In the genomic region with DNA sequence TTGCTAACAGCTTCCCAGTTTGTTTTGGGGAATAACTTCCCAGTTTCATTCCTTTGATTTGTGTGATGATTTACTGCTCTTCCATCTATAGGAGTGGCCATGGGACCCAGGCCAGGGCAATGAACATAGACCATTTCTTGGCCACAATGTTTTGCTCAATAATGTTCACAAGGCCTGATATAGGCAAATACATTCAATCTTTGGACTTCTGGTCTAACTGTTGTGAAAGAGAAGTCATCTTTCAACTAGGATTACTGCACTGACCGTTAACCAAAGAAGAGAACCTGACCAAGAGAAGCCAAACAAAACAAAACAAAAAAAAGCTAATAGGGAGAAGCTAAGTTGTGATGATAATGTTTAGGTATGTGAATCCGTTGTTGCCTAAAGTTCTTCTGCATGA, we compare ENCODE assay signal across 1 cellular context.
A peak's percentile ranks its signal among the peaks of the same experiment; 100 is the strongest.
TF ChIP-seq lines count a peak whose summit lies in the region.

No MANE protein-coding gene starts in this region.

TF ChIP-seq in HepG2, 621 proteins besides CTCF, POLR2A, EP300 and RAD21 (continued from another document and continues in another):
- TF ChIP-seq, protein P1, sequence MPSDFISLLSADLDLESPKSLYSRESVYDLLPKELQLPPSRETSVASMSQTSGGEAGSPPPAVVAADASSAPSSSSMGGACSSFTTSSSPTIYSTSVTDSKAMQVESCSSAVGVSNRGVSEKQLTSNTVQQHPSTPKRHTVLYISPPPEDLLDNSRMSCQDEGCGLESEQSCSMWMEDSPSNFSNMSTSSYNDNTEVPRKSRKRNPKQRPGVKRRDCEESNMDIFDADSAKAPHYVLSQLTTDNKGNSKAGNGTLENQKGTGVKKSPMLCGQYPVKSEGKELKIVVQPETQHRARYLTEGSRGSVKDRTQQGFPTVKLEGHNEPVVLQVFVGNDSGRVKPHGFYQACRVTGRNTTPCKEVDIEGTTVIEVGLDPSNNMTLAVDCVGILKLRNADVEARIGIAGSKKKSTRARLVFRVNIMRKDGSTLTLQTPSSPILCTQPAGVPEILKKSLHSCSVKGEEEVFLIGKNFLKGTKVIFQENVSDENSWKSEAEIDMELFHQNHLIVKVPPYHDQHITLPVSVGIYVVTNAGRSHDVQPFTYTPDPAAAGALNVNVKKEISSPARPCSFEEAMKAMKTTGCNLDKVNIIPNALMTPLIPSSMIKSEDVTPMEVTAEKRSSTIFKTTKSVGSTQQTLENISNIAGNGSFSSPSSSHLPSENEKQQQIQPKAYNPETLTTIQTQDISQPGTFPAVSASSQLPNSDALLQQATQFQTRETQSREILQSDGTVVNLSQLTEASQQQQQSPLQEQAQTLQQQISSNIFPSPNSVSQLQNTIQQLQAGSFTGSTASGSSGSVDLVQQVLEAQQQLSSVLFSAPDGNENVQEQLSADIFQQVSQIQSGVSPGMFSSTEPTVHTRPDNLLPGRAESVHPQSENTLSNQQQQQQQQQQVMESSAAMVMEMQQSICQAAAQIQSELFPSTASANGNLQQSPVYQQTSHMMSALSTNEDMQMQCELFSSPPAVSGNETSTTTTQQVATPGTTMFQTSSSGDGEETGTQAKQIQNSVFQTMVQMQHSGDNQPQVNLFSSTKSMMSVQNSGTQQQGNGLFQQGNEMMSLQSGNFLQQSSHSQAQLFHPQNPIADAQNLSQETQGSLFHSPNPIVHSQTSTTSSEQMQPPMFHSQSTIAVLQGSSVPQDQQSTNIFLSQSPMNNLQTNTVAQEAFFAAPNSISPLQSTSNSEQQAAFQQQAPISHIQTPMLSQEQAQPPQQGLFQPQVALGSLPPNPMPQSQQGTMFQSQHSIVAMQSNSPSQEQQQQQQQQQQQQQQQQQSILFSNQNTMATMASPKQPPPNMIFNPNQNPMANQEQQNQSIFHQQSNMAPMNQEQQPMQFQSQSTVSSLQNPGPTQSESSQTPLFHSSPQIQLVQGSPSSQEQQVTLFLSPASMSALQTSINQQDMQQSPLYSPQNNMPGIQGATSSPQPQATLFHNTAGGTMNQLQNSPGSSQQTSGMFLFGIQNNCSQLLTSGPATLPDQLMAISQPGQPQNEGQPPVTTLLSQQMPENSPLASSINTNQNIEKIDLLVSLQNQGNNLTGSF (CRISPR knock-in tag; IDR thresholded peaks at IDR 0.05), result no peak
- TF ChIP-seq ZNF333 (CRISPR knock-in tag; IDR thresholded peaks at IDR 0.05; ENCODE audit: borderline replicate concordance) (no peak), ZNF17 (CRISPR knock-in tag; IDR thresholded peaks at IDR 0.05) (no peak), HOXD1 (CRISPR knock-in tag; IDR thresholded peaks at IDR 0.05) (no peak), CC2D1A (CRISPR knock-in tag; IDR thresholded peaks at IDR 0.05) (no peak), RFX3 (CRISPR knock-in tag; IDR thresholded peaks at IDR 0.05) (no peak), ZNF75D (CRISPR knock-in tag; IDR thresholded peaks at IDR 0.05; ENCODE audit: borderline replicate concordance) (no peak), TEAD3 (CRISPR knock-in tag; optimal IDR thresholded peaks at IDR 0.05; ENCODE audit: borderline replicate concordance) (peak; percentile 11), NCOR1 (IDR thresholded peaks at IDR 0.05; ENCODE audit: borderline replicate concordance, low read length) (peak; percentile 82), HMG20B (CRISPR knock-in tag; conservative IDR thresholded peaks at IDR 0.05) (no peak), ZNF101 (CRISPR knock-in tag; IDR thresholded peaks at IDR 0.05; ENCODE audit: borderline replicate concordance, low read depth) (no peak), ATF7 (IDR thresholded peaks at IDR 0.05) (no peak), ATF7 (CRISPR knock-in tag; IDR thresholded peaks at IDR 0.05) (no peak), REPIN1 (CRISPR knock-in tag; IDR thresholded peaks at IDR 0.05; ENCODE audit: borderline replicate concordance, low read depth) (0 out of 2 replicates have a peak, but pooled peaks have one; percentile 18), HDAC2 (CRISPR knock-in tag; IDR thresholded peaks at IDR 0.05) (peak; percentile 22; the same call in 1 of the 2 replicates), ZNF644 (CRISPR knock-in tag; IDR thresholded peaks at IDR 0.05; ENCODE audit: low read depth) (peak; percentile 81; the same call in 1 of the 2 replicates), ARHGAP35 (CRISPR knock-in tag; IDR thresholded peaks at IDR 0.05; ENCODE audit: borderline replicate concordance) (no peak), POGZ (CRISPR knock-in tag; IDR thresholded peaks at IDR 0.05) (peak; percentile 65; the same call in 1 of the 2 replicates), NFIB (CRISPR knock-in tag; IDR thresholded peaks at IDR 0.05; ENCODE audit: borderline replicate concordance) (no peak), ZSCAN12 (CRISPR knock-in tag; IDR thresholded peaks at IDR 0.05) (no peak), ZNF572 (CRISPR knock-in tag; IDR thresholded peaks at IDR 0.05) (no peak), RFXAP (CRISPR knock-in tag; IDR thresholded peaks at IDR 0.05; ENCODE audit: borderline replicate concordance) (no peak)
- TF ChIP-seq, protein P2, sequence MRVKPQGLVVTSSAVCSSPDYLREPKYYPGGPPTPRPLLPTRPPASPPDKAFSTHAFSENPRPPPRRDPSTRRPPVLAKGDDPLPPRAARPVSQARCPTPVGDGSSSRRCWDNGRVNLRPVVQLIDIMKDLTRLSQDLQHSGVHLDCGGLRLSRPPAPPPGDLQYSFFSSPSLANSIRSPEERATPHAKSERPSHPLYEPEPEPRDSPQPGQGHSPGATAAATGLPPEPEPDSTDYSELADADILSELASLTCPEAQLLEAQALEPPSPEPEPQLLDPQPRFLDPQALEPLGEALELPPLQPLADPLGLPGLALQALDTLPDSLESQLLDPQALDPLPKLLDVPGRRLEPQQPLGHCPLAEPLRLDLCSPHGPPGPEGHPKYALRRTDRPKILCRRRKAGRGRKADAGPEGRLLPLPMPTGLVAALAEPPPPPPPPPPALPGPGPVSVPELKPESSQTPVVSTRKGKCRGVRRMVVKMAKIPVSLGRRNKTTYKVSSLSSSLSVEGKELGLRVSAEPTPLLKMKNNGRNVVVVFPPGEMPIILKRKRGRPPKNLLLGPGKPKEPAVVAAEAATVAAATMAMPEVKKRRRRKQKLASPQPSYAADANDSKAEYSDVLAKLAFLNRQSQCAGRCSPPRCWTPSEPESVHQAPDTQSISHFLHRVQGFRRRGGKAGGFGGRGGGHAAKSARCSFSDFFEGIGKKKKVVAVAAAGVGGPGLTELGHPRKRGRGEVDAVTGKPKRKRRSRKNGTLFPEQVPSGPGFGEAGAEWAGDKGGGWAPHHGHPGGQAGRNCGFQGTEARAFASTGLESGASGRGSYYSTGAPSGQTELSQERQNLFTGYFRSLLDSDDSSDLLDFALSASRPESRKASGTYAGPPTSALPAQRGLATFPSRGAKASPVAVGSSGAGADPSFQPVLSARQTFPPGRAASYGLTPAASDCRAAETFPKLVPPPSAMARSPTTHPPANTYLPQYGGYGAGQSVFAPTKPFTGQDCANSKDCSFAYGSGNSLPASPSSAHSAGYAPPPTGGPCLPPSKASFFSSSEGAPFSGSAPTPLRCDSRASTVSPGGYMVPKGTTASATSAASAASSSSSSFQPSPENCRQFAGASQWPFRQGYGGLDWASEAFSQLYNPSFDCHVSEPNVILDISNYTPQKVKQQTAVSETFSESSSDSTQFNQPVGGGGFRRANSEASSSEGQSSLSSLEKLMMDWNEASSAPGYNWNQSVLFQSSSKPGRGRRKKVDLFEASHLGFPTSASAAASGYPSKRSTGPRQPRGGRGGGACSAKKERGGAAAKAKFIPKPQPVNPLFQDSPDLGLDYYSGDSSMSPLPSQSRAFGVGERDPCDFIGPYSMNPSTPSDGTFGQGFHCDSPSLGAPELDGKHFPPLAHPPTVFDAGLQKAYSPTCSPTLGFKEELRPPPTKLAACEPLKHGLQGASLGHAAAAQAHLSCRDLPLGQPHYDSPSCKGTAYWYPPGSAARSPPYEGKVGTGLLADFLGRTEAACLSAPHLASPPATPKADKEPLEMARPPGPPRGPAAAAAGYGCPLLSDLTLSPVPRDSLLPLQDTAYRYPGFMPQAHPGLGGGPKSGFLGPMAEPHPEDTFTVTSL (CRISPR knock-in tag; IDR thresholded peaks at IDR 0.05; ENCODE audit: borderline replicate concordance), result peak; percentile 85; the same call in 1 of the 2 replicates
- TF ChIP-seq, protein P3, sequence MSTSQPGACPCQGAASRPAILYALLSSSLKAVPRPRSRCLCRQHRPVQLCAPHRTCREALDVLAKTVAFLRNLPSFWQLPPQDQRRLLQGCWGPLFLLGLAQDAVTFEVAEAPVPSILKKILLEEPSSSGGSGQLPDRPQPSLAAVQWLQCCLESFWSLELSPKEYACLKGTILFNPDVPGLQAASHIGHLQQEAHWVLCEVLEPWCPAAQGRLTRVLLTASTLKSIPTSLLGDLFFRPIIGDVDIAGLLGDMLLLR (CRISPR knock-in tag; IDR thresholded peaks at IDR 0.05), result no peak
- TF ChIP-seq, protein P4, sequence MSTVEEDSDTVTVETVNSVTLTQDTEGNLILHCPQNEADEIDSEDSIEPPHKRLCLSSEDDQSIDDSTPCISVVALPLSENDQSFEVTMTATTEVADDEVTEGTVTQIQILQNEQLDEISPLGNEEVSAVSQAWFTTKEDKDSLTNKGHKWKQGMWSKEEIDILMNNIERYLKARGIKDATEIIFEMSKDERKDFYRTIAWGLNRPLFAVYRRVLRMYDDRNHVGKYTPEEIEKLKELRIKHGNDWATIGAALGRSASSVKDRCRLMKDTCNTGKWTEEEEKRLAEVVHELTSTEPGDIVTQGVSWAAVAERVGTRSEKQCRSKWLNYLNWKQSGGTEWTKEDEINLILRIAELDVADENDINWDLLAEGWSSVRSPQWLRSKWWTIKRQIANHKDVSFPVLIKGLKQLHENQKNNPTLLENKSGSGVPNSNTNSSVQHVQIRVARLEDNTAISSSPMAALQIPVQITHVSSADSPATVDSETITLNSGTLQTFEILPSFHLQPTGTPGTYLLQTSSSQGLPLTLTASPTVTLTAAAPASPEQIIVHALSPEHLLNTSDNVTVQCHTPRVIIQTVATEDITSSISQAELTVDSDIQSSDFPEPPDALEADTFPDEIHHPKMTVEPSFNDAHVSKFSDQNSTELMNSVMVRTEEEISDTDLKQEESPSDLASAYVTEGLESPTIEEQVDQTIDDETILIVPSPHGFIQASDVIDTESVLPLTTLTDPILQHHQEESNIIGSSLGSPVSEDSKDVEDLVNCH (CRISPR knock-in tag; IDR thresholded peaks at IDR 0.05), result no peak
- TF ChIP-seq, protein P5, sequence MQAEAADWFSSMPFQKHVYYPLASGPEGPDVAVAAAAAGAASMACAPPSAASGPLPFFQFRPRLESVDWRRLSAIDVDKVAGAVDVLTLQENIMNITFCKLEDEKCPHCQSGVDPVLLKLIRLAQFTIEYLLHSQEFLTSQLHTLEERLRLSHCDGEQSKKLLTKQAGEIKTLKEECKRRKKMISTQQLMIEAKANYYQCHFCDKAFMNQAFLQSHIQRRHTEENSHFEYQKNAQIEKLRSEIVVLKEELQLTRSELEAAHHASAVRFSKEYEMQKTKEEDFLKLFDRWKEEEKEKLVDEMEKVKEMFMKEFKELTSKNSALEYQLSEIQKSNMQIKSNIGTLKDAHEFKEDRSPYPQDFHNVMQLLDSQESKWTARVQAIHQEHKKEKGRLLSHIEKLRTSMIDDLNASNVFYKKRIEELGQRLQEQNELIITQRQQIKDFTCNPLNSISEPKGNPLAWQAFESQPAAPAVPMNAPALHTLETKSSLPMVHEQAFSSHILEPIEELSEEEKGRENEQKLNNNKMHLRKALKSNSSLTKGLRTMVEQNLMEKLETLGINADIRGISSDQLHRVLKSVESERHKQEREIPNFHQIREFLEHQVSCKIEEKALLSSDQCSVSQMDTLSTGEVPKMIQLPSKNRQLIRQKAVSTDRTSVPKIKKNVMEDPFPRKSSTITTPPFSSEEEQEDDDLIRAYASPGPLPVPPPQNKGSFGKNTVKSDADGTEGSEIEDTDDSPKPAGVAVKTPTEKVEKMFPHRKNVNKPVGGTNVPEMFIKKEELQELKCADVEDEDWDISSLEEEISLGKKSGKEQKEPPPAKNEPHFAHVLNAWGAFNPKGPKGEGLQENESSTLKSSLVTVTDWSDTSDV (CRISPR knock-in tag; IDR thresholded peaks at IDR 0.05), result no peak
- TF ChIP-seq, protein P6, sequence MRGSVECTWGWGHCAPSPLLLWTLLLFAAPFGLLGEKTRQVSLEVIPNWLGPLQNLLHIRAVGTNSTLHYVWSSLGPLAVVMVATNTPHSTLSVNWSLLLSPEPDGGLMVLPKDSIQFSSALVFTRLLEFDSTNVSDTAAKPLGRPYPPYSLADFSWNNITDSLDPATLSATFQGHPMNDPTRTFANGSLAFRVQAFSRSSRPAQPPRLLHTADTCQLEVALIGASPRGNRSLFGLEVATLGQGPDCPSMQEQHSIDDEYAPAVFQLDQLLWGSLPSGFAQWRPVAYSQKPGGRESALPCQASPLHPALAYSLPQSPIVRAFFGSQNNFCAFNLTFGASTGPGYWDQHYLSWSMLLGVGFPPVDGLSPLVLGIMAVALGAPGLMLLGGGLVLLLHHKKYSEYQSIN (CRISPR knock-in tag; IDR thresholded peaks at IDR 0.05; ENCODE audit: borderline replicate concordance), result no peak
- TF ChIP-seq, protein P7, sequence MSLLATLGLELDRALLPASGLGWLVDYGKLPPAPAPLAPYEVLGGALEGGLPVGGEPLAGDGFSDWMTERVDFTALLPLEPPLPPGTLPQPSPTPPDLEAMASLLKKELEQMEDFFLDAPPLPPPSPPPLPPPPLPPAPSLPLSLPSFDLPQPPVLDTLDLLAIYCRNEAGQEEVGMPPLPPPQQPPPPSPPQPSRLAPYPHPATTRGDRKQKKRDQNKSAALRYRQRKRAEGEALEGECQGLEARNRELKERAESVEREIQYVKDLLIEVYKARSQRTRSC (CRISPR knock-in tag; IDR thresholded peaks at IDR 0.05; ENCODE audit: low read depth), result no peak
